In genomic region chr15:92904832-92905640, GRCh38 we compare ENCODE assay signal across 8 cellular contexts. TPM values are rescaled to one million over a fixed set of nuclear protein-coding genes. Genes with fewer than 3 reads are reported as not detected.
DNase-seq lines count a peak whose midpoint lies in the region; ATAC-seq and TF ChIP-seq lines count a peak whose summit lies in the region.

No MANE protein-coding gene starts in this region.

- peaks cover 54% of the 10 kb centered on the region for H3F3A ChIP-seq in smooth muscle cell (ENCODE audit: low read depth)

- no peak for ATAC-seq in right cardiac atrium
- ATAC-seq in GM18505 (IDR thresholded peaks at IDR 0.05; ENCODE audit: unreplicated experiment) = no peak
- no peak for ATAC-seq in HG02678 (IDR thresholded peaks at IDR 0.05; ENCODE audit: unreplicated experiment)
- no peak for ATAC-seq in GM21367 (IDR thresholded peaks at IDR 0.05; ENCODE audit: unreplicated experiment)

- H3K9ac ChIP-seq in smooth muscle cell (ENCODE audit: low read depth) = peak overlapping the region; percentile 97

- no peaks in the 10 kb centered on the region for H3K9me3 Mint-ChIP-seq in HFFc6

- H3K27me3 ChIP-seq in right cardiac atrium (ENCODE audit: control insufficient read depth, insufficient read depth) = no peaks in the 10 kb centered on the region
- no peaks in the 10 kb centered on the region for H3K27me3 ChIP-seq in smooth muscle cell (ENCODE audit: low read depth)

- intact Hi-C loops in right cardiac atrium (cut with DNase I) = loop anchor here in 1 of 4 donors (5.0 kb wide), 1 partner anchor 93 kb away; no protein-coding TSS in a partner anchor

- no peaks in the 10 kb centered on the region for H3K36me3 ChIP-seq in smooth muscle cell (ENCODE audit: low read depth)

- peaks cover 67% of the 10 kb centered on the region for H3K36me3 Mint-ChIP-seq in HFFc6 (ENCODE audit: low read depth)

- H2AFZ ChIP-seq in smooth muscle cell (ENCODE audit: low read depth) = no peak overlapping the region

- H3K4me1 Mint-ChIP-seq in HFFc6 (ENCODE audit: low read depth) = peaks cover 70% of the 10 kb centered on the region

- H3K27ac ChIP-seq in right cardiac atrium (ENCODE audit: low read length) (peak overlapping the region; percentile 98), smooth muscle cell (ENCODE audit: low read depth) (peak overlapping the region; percentile 100)

- H3K79me2 ChIP-seq in smooth muscle cell (ENCODE audit: low read depth) = peaks cover 94% of the 10 kb centered on the region

- peaks cover 11% of the 10 kb centered on the region for H3K4me1 ChIP-seq in right cardiac atrium (ENCODE audit: control insufficient read depth, insufficient read depth, low read length)
- peaks cover 61% of the 10 kb centered on the region for H3K4me1 ChIP-seq in smooth muscle cell (ENCODE audit: low read depth)

- peak overlapping the region; percentile 99 for H3K4me3 Mint-ChIP-seq in HFFc6

- H3K4me3 ChIP-seq in WI38 (ENCODE audit: low read depth, low read length) (peak overlapping the region; percentile 67), right cardiac atrium (ENCODE audit: low read length) (peak overlapping the region; percentile 80), smooth muscle cell (peak overlapping the region; percentile 77)

- 7% methylated on average over 14 of the region's 14 CpGs for WGBS in right cardiac atrium
- 34% methylated on average over 14 of the region's 14 CpGs for WGBS in smooth muscle cell (ENCODE audit: low lambda C conversion rate)

- peak overlapping the region; percentile 97 for H3K4me2 ChIP-seq in smooth muscle cell

- peak overlapping the region; percentile 99 for H3K27ac Mint-ChIP-seq in HFFc6

- H3K27me3 Mint-ChIP-seq in HFFc6 (ENCODE audit: insufficient read depth) = peaks cover 19% of the 10 kb centered on the region

- TF ChIP-seq POLR2A in GM18505 (IDR thresholded peaks at IDR 0.05; ENCODE audit: borderline replicate concordance, extremely low read depth, insufficient read depth, insufficient read length) = no peak

- DNase-seq in HFFc6 = no peak
- DNase-seq in right cardiac atrium = no peak
- no peak for DNase-seq in smooth muscle cell (lab: John Stamatoyannopoulos, UW; ENCODE audit: unreplicated experiment)
- DNase-seq in retina = no peak

- H3K9me3 ChIP-seq in right cardiac atrium (ENCODE audit: control insufficient read depth, low read length) (no peaks in the 10 kb centered on the region), smooth muscle cell (replicated peaks; ENCODE audit: low read depth) (no peaks in the 10 kb centered on the region)

- TF ChIP-seq CTCF in HFFc6 (IDR thresholded peaks at IDR 0.05) (no peak), WI38 (IDR thresholded peaks at IDR 0.05; ENCODE audit: low read depth, low read length) (no peak), smooth muscle cell (IDR thresholded peaks at IDR 0.05; ENCODE audit: borderline replicate concordance, insufficient read depth, poor library complexity, severe bottlenecking) (no peak)

- H4K20me1 ChIP-seq in smooth muscle cell (ENCODE audit: low read depth) = peaks cover 36% of the 10 kb centered on the region

RNA-seq across cellular contexts. Expression of gene CHD2, which starts 4.9 kb away (rescaled TPM):
- total RNA-seq in HFFc6 (2021; fragmentation: NEBNext Ultra II Directional; extraction: Animal tissue kit (Norgen Biotek cat#: 25700)) = 10 to 100 TPM; 47.5 to 65.3 (median 57.2) TPM
- total RNA-seq in right cardiac atrium = 10 to 100 TPM; 62.7 to 83.6 (median 65.1) TPM
- polyA plus RNA-seq in right cardiac atrium = 28.4 TPM
- total RNA-seq in smooth muscle cell = 99.2 and 132 TPM in 2 replicates
- 64.4 and 81.6 TPM in 2 replicates for polyA plus RNA-seq in smooth muscle cell
